In the genomic region with DNA sequence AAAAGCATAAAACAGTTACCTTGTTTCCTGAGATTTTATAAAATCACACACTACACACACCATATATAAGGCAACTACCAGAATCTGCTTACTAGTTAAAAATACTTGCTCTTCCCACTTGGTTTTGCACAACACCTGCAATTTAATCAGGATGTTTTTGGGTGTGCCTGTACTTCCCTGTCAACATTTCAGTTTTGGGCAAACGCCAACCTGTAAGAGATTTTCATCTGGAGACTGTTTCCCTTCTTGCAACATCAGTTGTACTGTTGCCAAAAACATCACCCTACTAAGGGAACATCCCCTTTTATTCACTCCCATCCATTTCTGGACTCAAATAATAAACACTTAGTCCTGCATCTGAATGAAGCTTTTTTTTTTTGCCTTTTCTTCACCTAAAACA, we compare ENCODE assay signal across 8 cellular contexts.
DNase-seq lines count a peak whose midpoint lies in the region; ATAC-seq and TF ChIP-seq lines count a peak whose summit lies in the region.

No MANE protein-coding gene starts in this region.

- H3K27ac ChIP-seq in RWPE1 (no peak overlapping the region), foreskin keratinocyte (peak overlapping the region; percentile 13), thoracic aorta (no peak overlapping the region)

- H3K4me3 Mint-ChIP-seq in activated T-cell treated with anti-CD3 and anti-CD28 coated beads, Interleukin-2, amount 50 U/mL, for 24 hours = peak overlapping the region; percentile 1

- no peaks in the 10 kb centered on the region for H3K9me3 ChIP-seq in thoracic aorta

- peak overlapping the region; percentile 81 for H3K27ac Mint-ChIP-seq in activated T-cell treated with anti-CD3 and anti-CD28 coated beads, Interleukin-2, amount 50 U/mL, for 24 hours

- ATAC-seq in foreskin keratinocyte = peak; percentile 39
- no peak for ATAC-seq in thoracic aorta (ENCODE audit: insufficient number of reproducible peaks, low FRiP score, low read depth)
- ATAC-seq in HG02763 (IDR thresholded peaks at IDR 0.05; ENCODE audit: unreplicated experiment) = no peak

- no peaks in the 10 kb centered on the region for H3K36me3 Mint-ChIP-seq in activated T-cell treated with anti-CD3 and anti-CD28 coated beads, Interleukin-2, amount 50 U/mL, for 24 hours (ENCODE audit: low read depth)

- CTCF ChIA-PET in RWPE1 (lab: Yijun Ruan, JAX) = no interaction called here

- H3K4me1 Mint-ChIP-seq in activated T-cell treated with anti-CD3 and anti-CD28 coated beads, Interleukin-2, amount 50 U/mL, for 24 hours (ENCODE audit: low read depth) = peaks cover 60% of the 10 kb centered on the region

- H3K27me3 ChIP-seq in foreskin keratinocyte = no peaks in the 10 kb centered on the region
- no peaks in the 10 kb centered on the region for H3K27me3 ChIP-seq in thoracic aorta (replicated peaks; ENCODE audit: insufficient read depth)

- H3K36me3 ChIP-seq in thoracic aorta = no peaks in the 10 kb centered on the region

- H3K4me1 ChIP-seq in foreskin keratinocyte = peaks cover 27% of the 10 kb centered on the region
- H3K4me1 ChIP-seq in thoracic aorta (ENCODE audit: control insufficient read depth in 1 of 2, low read depth in 2 of 2) = peaks cover 3 to 5% of the 10 kb centered on the region in 2 donors

- H3K4me3 ChIP-seq in thoracic aorta = no peak overlapping the region

- H3K27me3 Mint-ChIP-seq in activated T-cell treated with anti-CD3 and anti-CD28 coated beads, Interleukin-2, amount 50 U/mL, for 24 hours = no peaks in the 10 kb centered on the region

- H3K9me3 Mint-ChIP-seq in activated T-cell treated with anti-CD3 and anti-CD28 coated beads, Interleukin-2, amount 50 U/mL, for 24 hours = peaks cover 6% of the 10 kb centered on the region

- no peak for TF ChIP-seq CTCF in RWPE1 (conservative IDR thresholded peaks at IDR 0.05; ENCODE audit: low read depth)
- TF ChIP-seq CTCF in foreskin keratinocyte (conservative IDR thresholded peaks at IDR 0.05) = no peak
- no peak for TF ChIP-seq CTCF in thoracic aorta (IDR thresholded peaks at IDR 0.05)

- DNase-seq in activated T-cell treated with anti-CD3 and anti-CD28 coated beads, Interleukin-2, amount 50 U/mL, for 24 hours = no peak
- no peak for DNase-seq in activated T-cell treated with anti-CD3 and anti-CD28 coated beads, Interleukin-2, amount 50 U/mL, for 1 hour
- DNase-seq in RWPE1 (ENCODE audit: low spot score) (peak; percentile 85), foreskin keratinocyte (peak; percentile 87 to 92), thoracic aorta (ENCODE audit: low spot score) (peak; percentile 4), epidermal melanocyte (ENCODE audit: insufficient read length, low spot score) (no peak), nucleus accumbens (lab: John Stamatoyannopoulos, UW) (no peak)

- POLR2A ChIA-PET in RWPE1 (lab: Yijun Ruan, JAX; ENCODE audit: low non-redundant PET) = interaction anchor here (1.0 kb wide), 1 partner anchor 172 kb away, joined by 4 read pairs; the partner anchor contains the start of gene DUSP6

Comparison
In these comparisons a context has a peak if more than half of its experiments do, and no peak if none do; other contexts are left out.
1. DNase-seq: peak in RWPE1 (single experiment), foreskin keratinocyte (2 of 2) and thoracic aorta (single experiment); none in activated T-cell treated with anti-CD3 and anti-CD28 coated beads, Interleukin-2, amount 50 U/mL, for 24 hours (single experiment), activated T-cell treated with anti-CD3 and anti-CD28 coated beads, Interleukin-2, amount 50 U/mL, for 1 hour (single experiment), epidermal melanocyte (single experiment) and nucleus accumbens (0 of 56).